1 cellular context compared by ENCODE assay signal in the genomic region with DNA sequence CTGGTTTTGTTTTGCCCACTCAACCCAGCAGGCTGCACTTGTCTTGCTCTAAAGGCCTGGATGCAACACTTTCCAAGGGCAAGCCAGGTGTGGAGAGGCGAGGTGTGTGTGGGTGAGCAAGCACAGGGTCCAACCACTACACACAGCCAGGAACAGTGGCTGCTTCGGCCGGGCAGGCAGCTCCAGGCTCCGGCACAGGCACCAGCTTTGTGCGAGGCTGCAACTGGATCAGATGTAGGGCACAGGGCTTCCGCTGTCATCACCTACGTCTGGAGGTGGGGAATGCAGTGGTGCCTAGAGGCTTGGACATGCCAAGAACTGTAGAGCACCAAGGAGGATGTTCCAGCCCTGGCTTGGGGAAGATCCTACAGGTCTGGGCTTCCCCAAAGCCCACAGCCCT.
TF ChIP-seq lines count a peak whose summit lies in the region.

No MANE protein-coding gene starts in this region.

TF ChIP-seq in H1, 55 proteins besides CTCF, POLR2A, EP300 and RAD21:
- TF ChIP-seq SIRT6 (IDR thresholded peaks at IDR 0.05; ENCODE audit: low read length) (no peak), KDM4A (IDR thresholded peaks at IDR 0.05; ENCODE audit: low read depth, low read length, severe bottlenecking) (no peak), SUZ12 (IDR thresholded peaks at IDR 0.05; ENCODE audit: low read length) (no peak), EZH2 (IDR thresholded peaks at IDR 0.05; ENCODE audit: low read depth, low read length, severe bottlenecking) (no peak), POU5F1 (IDR thresholded peaks at IDR 0.05; ENCODE audit: low read depth, low read length) (no peak), SP2 (IDR thresholded peaks at IDR 0.05; ENCODE audit: low read length) (no peak), RBBP5 (IDR thresholded peaks at IDR 0.05; ENCODE audit: borderline replicate concordance, low read depth, low read length) (no peak), CBX8 (IDR thresholded peaks at IDR 0.05; ENCODE audit: borderline replicate concordance, low read depth, low read length) (no peak), POLR2AphosphoS5 (IDR thresholded peaks at IDR 0.05; ENCODE audit: low read depth, low read length) (no peak), SP4 (IDR thresholded peaks at IDR 0.05; ENCODE audit: low read length) (no peak), ZNF274 (IDR thresholded peaks at IDR 0.05; ENCODE audit: borderline replicate concordance, extremely low read depth, low read length) (no peak), TEAD4 (IDR thresholded peaks at IDR 0.05; ENCODE audit: low read depth, low read length) (no peak)
- TF ChIP-seq, protein P1, sequence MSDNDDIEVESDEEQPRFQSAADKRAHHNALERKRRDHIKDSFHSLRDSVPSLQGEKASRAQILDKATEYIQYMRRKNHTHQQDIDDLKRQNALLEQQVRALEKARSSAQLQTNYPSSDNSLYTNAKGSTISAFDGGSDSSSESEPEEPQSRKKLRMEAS (IDR thresholded peaks at IDR 0.05), result no peak
